8 cellular contexts compared by ENCODE assay signal in the genomic region with DNA sequence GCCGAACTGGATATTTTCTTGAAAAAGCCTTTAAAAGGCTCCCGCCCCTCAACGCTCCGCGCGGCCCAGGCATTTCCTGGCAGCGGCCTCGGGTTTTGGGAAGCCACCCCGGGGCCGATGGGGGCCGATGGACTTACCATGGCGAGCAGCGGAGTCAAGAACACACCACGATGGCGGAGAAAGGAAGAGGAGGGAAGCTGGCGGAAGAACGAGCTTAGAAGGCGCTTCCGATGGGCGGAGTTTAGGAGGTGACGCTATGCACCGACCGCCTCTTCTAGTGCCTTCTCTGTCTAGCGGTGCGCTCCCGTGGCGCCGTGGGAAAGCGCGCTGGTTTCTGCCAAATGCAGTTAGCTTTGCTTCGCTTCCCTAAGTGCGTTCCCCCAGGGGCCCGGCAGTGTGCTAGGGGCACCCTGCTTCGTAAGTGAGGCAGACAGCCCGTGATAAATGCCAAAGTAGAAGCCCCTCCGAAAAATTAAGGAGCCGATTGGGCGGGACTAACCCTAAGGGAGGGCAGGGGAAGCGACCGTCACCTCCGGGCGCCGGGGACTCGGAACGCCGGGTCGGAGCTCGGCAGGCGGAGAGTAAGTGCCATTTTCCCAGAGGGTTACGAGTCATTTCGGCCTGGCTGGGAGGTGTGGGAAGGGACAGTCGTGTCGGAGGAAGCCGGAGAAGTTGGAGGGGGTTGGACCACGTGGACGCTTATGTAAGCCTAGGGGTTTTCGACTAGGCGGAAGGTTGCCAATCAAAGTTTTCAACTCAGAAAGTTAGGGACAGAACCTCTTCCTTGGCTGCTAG. TPM values are rescaled to one million over a fixed set of nuclear protein-coding genes. Genes with fewer than 3 reads are reported as not detected.
DNase-seq lines count a peak whose midpoint lies in the region; ATAC-seq and TF ChIP-seq lines count a peak whose summit lies in the region.

RPL39 (minus strand) TSS at position 194 of the 795 bp plus-strand sequence; CDS start at position 140, 54 bp downstream.

- peak within 1 kb of the TSS; percentile 87 for H3K27ac ChIP-seq in colonic mucosa

- peak within 1 kb of the TSS; percentile 93 for H3K4me3 Mint-ChIP-seq in activated CD4-positive, alpha-beta T cell treated with anti-CD3 and anti-CD28 coated beads, Interleukin-2, amount 10 ng/mL, durations not matched to agents 24 days and 14 days

- peaks cover 4% of the 10 kb centered on the region for H3K4me1 ChIP-seq in colonic mucosa

- ATAC-seq in GM19351 (IDR thresholded peaks at IDR 0.05; ENCODE audit: unreplicated experiment) = peak; percentile 79
- peak; percentile 79 for ATAC-seq in HG03520 (IDR thresholded peaks at IDR 0.05; ENCODE audit: unreplicated experiment)
- ATAC-seq in left colon = peak; percentile 94

- no peak for TF ChIP-seq CTCF in colonic mucosa (IDR thresholded peaks at IDR 0.05)

- H3K4me3 ChIP-seq in colonic mucosa = peak within 1 kb of the TSS; percentile 60

- no peaks in the 10 kb centered on the region for H3K36me3 ChIP-seq in colonic mucosa

- peak; percentile 21 to 87 (median 80) for DNase-seq in C1 segment of cervical spinal cord (lab: John Stamatoyannopoulos, UW)
- DNase-seq in NCI-H526 treated with DMSO at 0.1 percent for 48 hours (lab: John Stamatoyannopoulos, UW) = peak; percentile 80
- peak; percentile 94 for DNase-seq in activated CD4-positive, alpha-beta T cell treated with anti-CD3 and anti-CD28 coated beads, Interleukin-2, amount 10 ng/mL, durations not matched to agents 24 days and 14 days
- peak; percentile 82 for DNase-seq in colonic mucosa
- peak; percentile 86 to 87 for DNase-seq in left colon
- peak; percentile 81 for DNase-seq in stimulated activated CD4-positive, alpha-beta T cell treated with anti-CD3 and anti-CD28 coated beads, Interleukin-1b, Interleukin-23, amount 100 ng/mL, for 48 hours

- H3K27me3 Mint-ChIP-seq in activated CD4-positive, alpha-beta T cell treated with anti-CD3 and anti-CD28 coated beads, Interleukin-2, amount 10 ng/mL, durations not matched to agents 24 days and 14 days = no peaks in the 10 kb centered on the region

- no peaks in the 10 kb centered on the region for H3K9me3 ChIP-seq in colonic mucosa

- peak within 1 kb of the TSS; percentile 79 to 86 for H3K9ac ChIP-seq in colonic mucosa (ENCODE audit: low read depth in 2 of 2, low read length in 2 of 2)

- H3K36me3 Mint-ChIP-seq in activated CD4-positive, alpha-beta T cell treated with anti-CD3 and anti-CD28 coated beads, Interleukin-2, amount 10 ng/mL, durations not matched to agents 24 days and 14 days (ENCODE audit: low read depth) = peaks cover 38% of the 10 kb centered on the region

- peaks cover 14% of the 10 kb centered on the region for H3K4me1 Mint-ChIP-seq in activated CD4-positive, alpha-beta T cell treated with anti-CD3 and anti-CD28 coated beads, Interleukin-2, amount 10 ng/mL, durations not matched to agents 24 days and 14 days

- intact Hi-C loops in activated CD4-positive, alpha-beta T cell treated with anti-CD3 and anti-CD28 coated beads, Interleukin-2, amount 10 ng/mL, durations not matched to agents 24 days and 14 days (cut with micrococcal nuclease) = loop anchor here (1.0 to 5.0 kb wide), 7 partner anchors 34 to 152 kb away; partner anchors contain the start of genes NDUFA1, NKAP, RNF113A and SEPTIN6
- intact Hi-C loops in colonic mucosa (cut with DNase I) = loop anchor here (5.0 kb wide), 1 partner anchor 76 kb away; no protein-coding TSS in a partner anchor
- intact Hi-C loops in left colon (cut with DNase I, micrococcal nuclease) = no loop called here

- no peaks in the 10 kb centered on the region for H3K9me3 Mint-ChIP-seq in activated CD4-positive, alpha-beta T cell treated with anti-CD3 and anti-CD28 coated beads, Interleukin-2, amount 10 ng/mL, durations not matched to agents 24 days and 14 days

- H3K27ac Mint-ChIP-seq in activated CD4-positive, alpha-beta T cell treated with anti-CD3 and anti-CD28 coated beads, Interleukin-2, amount 10 ng/mL, durations not matched to agents 24 days and 14 days = peak within 1 kb of the TSS; percentile 97

- no peaks in the 10 kb centered on the region for H3K27me3 ChIP-seq in colonic mucosa

RNA-seq across cellular contexts. Expression of gene RPL39, which starts in this region (rescaled TPM):
- total RNA-seq in activated CD4-positive, alpha-beta T cell treated with anti-CD3 and anti-CD28 coated beads, Interleukin-2, amount 10 ng/mL, durations not matched to agents 24 days and 14 days = 2,109 and 2,135 TPM in 2 replicates
- total RNA-seq in colonic mucosa = 1,000 to 10,000 TPM; 1,267 to 1,593 TPM
- 1,000 to 10,000 TPM; 1,215 to 1,372 TPM for total RNA-seq in left colon

Comparison
In these comparisons a context has a peak if more than half of its experiments do, and no peak if none do; other contexts are left out.
1. Peak in every context shown above with its lines: DNase-seq, ATAC-seq, H3K4me3 ChIP-seq and H3K27ac ChIP-seq.
2. intact Hi-C loops: an anchor here in activated CD4-positive, alpha-beta T cell treated with anti-CD3 and anti-CD28 coated beads, Interleukin-2, amount 10 ng/mL, durations not matched to agents 24 days and 14 days (1.0 to 5.0 kb wide) and colonic mucosa (5.0 kb wide); none called in left colon.